ENCODE assay signal across 24 cellular contexts in genomic region chr5:61455179-61456006, GRCh38.
DNase-seq lines count a peak whose midpoint lies in the region; TF ChIP-seq lines count a peak whose summit lies in the region.
"Had no signal": no experiment of that assay in that cellular context is flagged by ENCODE, and none has a peak within 500 bp of the region (broad histone marks: within the 10 kb centered on the region; RNA-seq: fewer than 3 reads in every experiment).

No MANE protein-coding gene starts in this region.

- H3K4me2 ChIP-seq in neuronal stem cell (ENCODE audit: insufficient read depth, low read length, poor library complexity, severe bottlenecking), result peak overlapping the region; percentile 25
- H3K4me2 ChIP-seq: A549; BLaER1 treated with 17β-estradiol and CSF1 and Interleukin-3, amounts not matched to agents 10 nM and 100 nM had no signal

- peak overlapping the region; percentile 17 for H3K27ac ChIP-seq in neuronal stem cell (replicated peaks; ENCODE audit: low read length)
- no peak overlapping the region for H3K27ac ChIP-seq in esophagus squamous epithelium
- H3K27ac ChIP-seq: BLaER1 treated with 17β-estradiol and CSF1 and Interleukin-3, amounts not matched to agents 10 nM and 100 nM; HL-60; SK-N-MC had no signal

- peak; percentile 10 for DNase-seq in H7
- peak; percentile 13 for DNase-seq in cerebellum (ENCODE audit: low spot score)
- no peak for DNase-seq in neuronal stem cell (ENCODE audit: low spot score)
- no peak for DNase-seq in NCI-H69 (lab: John Stamatoyannopoulos, UW)
- no peak for DNase-seq in esophagus squamous epithelium (lab: John Stamatoyannopoulos, UW)
- no peak for DNase-seq in NCI-H526 (lab: John Stamatoyannopoulos, UW)
- DNase-seq in NCI-H748 treated with DMSO at 0.1 percent for 48 hours (lab: John Stamatoyannopoulos, UW), result no peak
- DNase-seq: AML-193; CD4-positive, alpha-beta T cell; GDM1; KBM-7; MG63; NCI-H1048; NCI-H1417; NCI-H1694; NCI-H2081; NCI-H2227 treated with DMSO at 0.1 percent for 48 hours; SIG-M5 had no signal

- no peak overlapping the region for H3K23ac ChIP-seq in neuronal stem cell (ENCODE audit: low read depth, low read length, poor library complexity)

- no peak overlapping the region for H4K91ac ChIP-seq in neuronal stem cell (ENCODE audit: low read depth, low read length, poor library complexity)

- no peak overlapping the region for H2BK5ac ChIP-seq in neuronal stem cell (ENCODE audit: low read length)

- H2BK120ac ChIP-seq in neuronal stem cell (ENCODE audit: low read depth, low read length), result no peak overlapping the region

- intact Hi-C loops in esophagus squamous epithelium (cut with DNase I), result no loop called here

- H2BK15ac ChIP-seq in neuronal stem cell (ENCODE audit: low read length), result no peak overlapping the region

- H3K79me1 ChIP-seq in neuronal stem cell (ENCODE audit: low read depth, low read length), result no peaks in the 10 kb centered on the region

- H3K36me3 ChIP-seq in H7 (replicated peaks; ENCODE audit: control insufficient read depth, insufficient read depth, low read length), result no peaks in the 10 kb centered on the region
- H3K36me3 ChIP-seq in iPS-15b (ENCODE audit: control insufficient read depth, insufficient read depth, low read length), result no peaks in the 10 kb centered on the region
- peaks cover 0 to 35% of the 10 kb centered on the region in 2 donors for H3K36me3 ChIP-seq in neuronal stem cell (replicated peaks in 1 of 2; ENCODE audit: control insufficient read depth in 2 of 2, insufficient read depth in 2 of 2, low read length in 2 of 2)
- no peaks in the 10 kb centered on the region for H3K36me3 ChIP-seq in esophagus squamous epithelium
- H3K36me3 ChIP-seq: MG63 had no signal

- H3K18ac ChIP-seq in neuronal stem cell (ENCODE audit: low read length), result no peak overlapping the region

- H2AFZ ChIP-seq in neuronal stem cell (ENCODE audit: low read length), result no peak overlapping the region

- TF ChIP-seq POLR2A in esophagus squamous epithelium (IDR thresholded peaks at IDR 0.05), result no peak

- H3K27me3 ChIP-seq in H7 (ENCODE audit: control insufficient read depth, insufficient read depth, low read length), result no peaks in the 10 kb centered on the region
- H3K27me3 ChIP-seq in iPS-15b (ENCODE audit: control insufficient read depth, insufficient read depth, low read length), result no peaks in the 10 kb centered on the region
- no peaks in the 10 kb centered on the region for H3K27me3 ChIP-seq in neuronal stem cell (ENCODE audit: control insufficient read depth in 3 of 3, insufficient read depth in 3 of 3, low read depth in 1 of 3, low read length in 3 of 3)
- H3K27me3 ChIP-seq in esophagus squamous epithelium, result no peaks in the 10 kb centered on the region
- H3K27me3 ChIP-seq: BLaER1 treated with 17β-estradiol and CSF1 and Interleukin-3, amounts not matched to agents 10 nM and 100 nM; MG63 had no signal

- no peak overlapping the region for H4K8ac ChIP-seq in neuronal stem cell (ENCODE audit: low read depth, low read length)

- H3K9ac ChIP-seq in iPS-15b (ENCODE audit: low read depth, low read length) (no peak overlapping the region), neuronal stem cell (ENCODE audit: low read depth, low read length, poor library complexity) (no peak overlapping the region)
- H3K9ac ChIP-seq: BLaER1 treated with 17β-estradiol and CSF1 and Interleukin-3, amounts not matched to agents 10 nM and 100 nM had no signal

- H3K4ac ChIP-seq in neuronal stem cell (ENCODE audit: low read length), result no peak overlapping the region

- H3K14ac ChIP-seq in neuronal stem cell (ENCODE audit: low read length), result no peak overlapping the region

- H3K4me1 ChIP-seq in iPS-15b (ENCODE audit: control insufficient read depth, insufficient read depth, low read length) (peaks cover 4% of the 10 kb centered on the region), neuronal stem cell (ENCODE audit: control insufficient read depth in 2 of 2, insufficient read depth in 1 of 2, low read depth in 1 of 2, low read length in 2 of 2) (peaks cover 0 to 3% of the 10 kb centered on the region in 2 donors), esophagus squamous epithelium (peaks cover under 1 to 17% (median 7%) of the 10 kb centered on the region in 3 donors)

- no peak overlapping the region for H2BK12ac ChIP-seq in neuronal stem cell (ENCODE audit: low read length)

- H2AK5ac ChIP-seq in neuronal stem cell (ENCODE audit: low read depth, low read length), result no peak overlapping the region

- H3K4me3 ChIP-seq in H7 (ENCODE audit: insufficient read depth, low read depth, low read length) (no peak overlapping the region), iPS-15b (ENCODE audit: low read depth, low read length) (peak overlapping the region; percentile 30), neuronal stem cell (ENCODE audit: low read length in 2 of 2) (no peak overlapping the region), esophagus squamous epithelium (no peak overlapping the region)
- H3K4me3 ChIP-seq: A549; BLaER1 treated with 17β-estradiol and CSF1 and Interleukin-3, amounts not matched to agents 10 nM and 100 nM; GM12878; MG63; SK-N-MC had no signal

- WGBS in neuronal stem cell (ENCODE audit: extremely low coverage in 2 of 2, insufficient read length in 2 of 2, insufficient replicate concordance in 1 of 2), 2 donors, result no CpG with 5 or more reads among the region's 12 CpGs
- WGBS in esophagus squamous epithelium, 2 donors, result 87 to 90% methylated on average over 11 to 12 of the region's 12 CpGs

- no peak for TF ChIP-seq CTCF in esophagus squamous epithelium (IDR thresholded peaks at IDR 0.05)

- H3K9me3 ChIP-seq in iPS-15b (ENCODE audit: control insufficient read depth, insufficient read depth, low read length) (no peaks in the 10 kb centered on the region), neuronal stem cell (replicated peaks in 1 of 2; ENCODE audit: control insufficient read depth in 2 of 2, insufficient read depth in 1 of 2, low read depth in 1 of 2, low read length in 2 of 2) (peaks cover 0 to 10% of the 10 kb centered on the region in 2 donors), esophagus squamous epithelium (no peaks in the 10 kb centered on the region)
- H3K9me3 ChIP-seq: A549, MG63 had no signal

Comparison
In these comparisons a context has a peak if more than half of its experiments do, and no peak if none do; other contexts are left out.
1. DNase-seq: peak in H7 (single experiment) and cerebellum (single experiment); none in neuronal stem cell (single experiment), NCI-H69 (single experiment), esophagus squamous epithelium (single experiment), NCI-H526 (0 of 2) and NCI-H748 treated with DMSO at 0.1 percent for 48 hours (single experiment).